Comparison of ENCODE assay signal across 38 cellular contexts in the genomic region with DNA sequence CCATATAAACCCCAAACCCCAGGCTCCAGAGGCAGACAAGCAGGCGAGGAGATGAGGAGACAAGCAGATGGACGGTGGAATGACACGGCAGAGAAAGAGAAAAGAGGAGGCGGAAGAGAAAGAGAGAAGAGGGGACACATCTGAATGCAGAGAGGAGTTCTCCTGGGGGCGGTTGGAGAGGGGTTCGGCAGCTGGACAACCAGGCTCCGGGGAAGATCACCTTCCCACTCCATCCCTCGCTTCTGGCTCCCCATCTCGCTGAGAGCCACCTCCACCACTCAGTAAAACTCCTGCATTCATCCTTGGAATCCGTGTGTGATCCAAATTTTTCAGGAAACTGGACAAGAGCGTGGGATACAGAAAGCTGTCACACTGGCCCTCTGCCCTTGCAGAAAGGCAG.
"Had no signal": no experiment of that assay in that cellular context is flagged by ENCODE, and none has a peak within 500 bp of the region (broad histone marks: within the 10 kb centered on the region; RNA-seq: fewer than 3 reads in every experiment).

No MANE protein-coding gene starts in this region.

- H3K4me1 ChIP-seq: adrenal gland, ascending aorta, body of pancreas, breast epithelium had no signal

- ATAC-seq: activated naive CD4-positive, alpha-beta T cell treated with anti-CD3 and anti-CD28 coated beads, Interleukin-2, amount 50 U/mL, for 72 hours; activated naive CD8-positive, alpha-beta T cell treated with anti-CD3 and anti-CD28 coated beads, Interleukin-2, amount 50 U/mL, for 24 hours; activated T-cell treated with anti-CD3 and anti-CD28 coated beads, Interleukin-2, amount 50 U/mL, for 4 hours; activated T-cell treated with anti-CD3 and anti-CD28 coated beads, Interleukin-2, amount 50 U/mL, for 72 hours; activated T-helper 17 cell treated with anti-CD3 and anti-CD28 coated beads, Interleukin-2, amount 50 U/mL, for 72 hours; body of pancreas had no signal

- H3K27ac ChIP-seq: adrenal gland, ascending aorta, body of pancreas, brain microvascular endothelial cell, breast epithelium, cardiac muscle cell had no signal

- H3K4me3 ChIP-seq: adrenal gland, ascending aorta, body of pancreas, breast epithelium, cardiac muscle cell had no signal

- H3K36me3 ChIP-seq: adrenal gland, ascending aorta, brain microvascular endothelial cell, breast epithelium, cardiac muscle cell had no signal

- H3K27me3 Mint-ChIP-seq: activated naive CD4-positive, alpha-beta T cell treated with anti-CD3 and anti-CD28 coated beads, Interleukin-2, amount 10 ng/mL, durations not matched to agents 7 days and 5 days; activated naive CD4-positive, alpha-beta T cell treated with anti-CD3 and anti-CD28 coated beads, Interleukin-2, amount 50 U/mL, for 24 hours; activated naive CD8-positive, alpha-beta T cell; activated naive CD8-positive, alpha-beta T cell treated with anti-CD3 and anti-CD28 coated beads for 36 hours; activated naive CD8-positive, alpha-beta T cell treated with anti-CD3 and anti-CD28 coated beads, Interleukin-2, amount 10 ng/mL, durations not matched to agents 7 days and 5 days; activated naive CD8-positive, alpha-beta T cell treated with anti-CD3 and anti-CD28 coated beads, Interleukin-2, amount 50 U/mL, for 24 hours; activated T-cell treated with anti-CD3 and anti-CD28 coated beads, Interleukin-2, amount 50 U/mL, for 24 hours; activated T-helper 17 cell treated with anti-CD3 and anti-CD28 coated beads, Interleukin-2, amount 50 U/mL, for 72 hours; brain; central memory CD8-positive, alpha-beta T cell had no signal

- H3K9me3 ChIP-seq: adrenal gland, ascending aorta, body of pancreas had no signal

- H3K4me3 Mint-ChIP-seq: activated naive CD4-positive, alpha-beta T cell treated with anti-CD3 and anti-CD28 coated beads for 36 hours; activated naive CD4-positive, alpha-beta T cell treated with anti-CD3 and anti-CD28 coated beads, Interleukin-2, amount 10 ng/mL, durations not matched to agents 7 days and 5 days; activated naive CD4-positive, alpha-beta T cell treated with anti-CD3 and anti-CD28 coated beads, Interleukin-2, amount 50 U/mL, for 24 hours; activated naive CD8-positive, alpha-beta T cell; activated naive CD8-positive, alpha-beta T cell treated with anti-CD3 and anti-CD28 coated beads for 36 hours; activated naive CD8-positive, alpha-beta T cell treated with anti-CD3 and anti-CD28 coated beads, Interleukin-2, amount 10 ng/mL, durations not matched to agents 7 days and 5 days; activated naive CD8-positive, alpha-beta T cell treated with anti-CD3 and anti-CD28 coated beads, Interleukin-2, amount 50 U/mL, for 24 hours; activated T-cell treated with anti-CD3 and anti-CD28 coated beads, Interleukin-2, amount 50 U/mL, for 24 hours; activated T-cell treated with anti-CD3 and anti-CD28 coated beads, Interleukin-2, amount 50 U/mL, for 4 hours; activated T-cell treated with anti-CD3 and anti-CD28 coated beads, Interleukin-2, amount 50 U/mL, for 72 hours; activated T-helper 1 cell treated with anti-CD3 and anti-CD28 coated beads, Interleukin-12 subunit alpha, Interleukin-12 subunit beta, Interleukin-2, Interleukin-4 antibody, amounts not matched to agents 30 ng/mL and 10 ng/mL and 1 ng/mL, durations not matched to agents 14 hours and 24 hours and 36 hours; activated T-helper 17 cell treated with anti-CD3 and anti-CD28 coated beads, Interleukin-2, amount 50 U/mL, for 72 hours; brain; central memory CD8-positive, alpha-beta T cell had no signal

- H3K27ac Mint-ChIP-seq: activated naive CD4-positive, alpha-beta T cell treated with anti-CD3 and anti-CD28 coated beads for 36 hours; activated naive CD4-positive, alpha-beta T cell treated with anti-CD3 and anti-CD28 coated beads, Interleukin-2, amount 10 ng/mL, durations not matched to agents 7 days and 5 days; activated naive CD4-positive, alpha-beta T cell treated with anti-CD3 and anti-CD28 coated beads, Interleukin-2, amount 50 U/mL, for 24 hours; activated naive CD4-positive, alpha-beta T cell treated with anti-CD3 and anti-CD28 coated beads, Interleukin-2, amount 50 U/mL, for 72 hours; activated naive CD8-positive, alpha-beta T cell; activated naive CD8-positive, alpha-beta T cell treated with anti-CD3 and anti-CD28 coated beads for 36 hours; activated naive CD8-positive, alpha-beta T cell treated with anti-CD3 and anti-CD28 coated beads, Interleukin-2, amount 10 ng/mL, durations not matched to agents 7 days and 5 days; activated naive CD8-positive, alpha-beta T cell treated with anti-CD3 and anti-CD28 coated beads, Interleukin-2, amount 50 U/mL, for 24 hours; activated T-cell treated with anti-CD3 and anti-CD28 coated beads, Interleukin-2, amount 50 U/mL, for 24 hours; activated T-cell treated with anti-CD3 and anti-CD28 coated beads, Interleukin-2, amount 50 U/mL, for 72 hours; activated T-helper 1 cell treated with anti-CD3 and anti-CD28 coated beads, Interleukin-12 subunit alpha, Interleukin-12 subunit beta, Interleukin-2, Interleukin-4 antibody, amounts not matched to agents 30 ng/mL and 10 ng/mL and 1 ng/mL, durations not matched to agents 14 hours and 24 hours and 36 hours; activated T-helper 17 cell treated with anti-CD3 and anti-CD28 coated beads, Interleukin-2, amount 50 U/mL, for 72 hours; activated T-helper 2 cell treated with anti-CD3 and anti-CD28 coated beads, Interferon-gamma antibody, Interleukin-2, Interleukin-4, amounts not matched to agents 10 μg/mL and 5 μg/mL and 100 μg/mL, durations not matched to agents 14 hours and 24 hours and 36 hours; brain had no signal

- H3K36me3 Mint-ChIP-seq: activated naive CD4-positive, alpha-beta T cell treated with anti-CD3 and anti-CD28 coated beads, Interleukin-2, amount 10 ng/mL, durations not matched to agents 7 days and 5 days; activated naive CD8-positive, alpha-beta T cell; activated naive CD8-positive, alpha-beta T cell treated with anti-CD3 and anti-CD28 coated beads for 36 hours; activated naive CD8-positive, alpha-beta T cell treated with anti-CD3 and anti-CD28 coated beads, Interleukin-2, amount 10 ng/mL, durations not matched to agents 7 days and 5 days; brain had no signal

- FAIRE-seq: astrocyte, bronchial epithelial cell had no signal

- H3K27me3 ChIP-seq: adrenal gland, ascending aorta, body of pancreas, brain microvascular endothelial cell, breast epithelium, cardiac muscle cell had no signal

- H3K4me1 Mint-ChIP-seq: activated naive CD4-positive, alpha-beta T cell treated with anti-CD3 and anti-CD28 coated beads, Interleukin-2, amount 10 ng/mL, durations not matched to agents 7 days and 5 days; activated naive CD4-positive, alpha-beta T cell treated with anti-CD3 and anti-CD28 coated beads, Interleukin-2, amount 50 U/mL, for 24 hours; activated naive CD8-positive, alpha-beta T cell treated with anti-CD3 and anti-CD28 coated beads for 36 hours; activated naive CD8-positive, alpha-beta T cell treated with anti-CD3 and anti-CD28 coated beads, Interleukin-2, amount 10 ng/mL, durations not matched to agents 7 days and 5 days; activated naive CD8-positive, alpha-beta T cell treated with anti-CD3 and anti-CD28 coated beads, Interleukin-2, amount 50 U/mL, for 24 hours; activated T-helper 17 cell treated with anti-CD3 and anti-CD28 coated beads, Interleukin-2, amount 50 U/mL, for 72 hours; brain; central memory CD8-positive, alpha-beta T cell had no signal

- DNase-seq: activated effector memory CD4-positive, alpha-beta T cell treated with anti-CD3 and anti-CD28 coated beads, Interleukin-2, amount 50 U/mL, for 16 hours; activated effector memory CD4-positive, alpha-beta T cell treated with Interleukin-2 at 50 U/mL for 16 hours; activated gamma-delta T cell; activated gamma-delta T cell treated with Interleukin-2 at 50 U/mL for 16 hours; activated naive CD4-positive, alpha-beta T cell; activated naive CD4-positive, alpha-beta T cell treated with anti-CD3 and anti-CD28 coated beads for 36 hours; activated naive CD4-positive, alpha-beta T cell treated with anti-CD3 and anti-CD28 coated beads, Interleukin-2, amount 10 ng/mL, durations not matched to agents 7 days and 5 days; activated naive CD4-positive, alpha-beta T cell treated with anti-CD3 and anti-CD28 coated beads, Interleukin-2, amount 50 U/mL, for 16 hours; activated naive CD4-positive, alpha-beta T cell treated with Interleukin-2 at 50 U/mL for 16 hours; activated naive CD8-positive, alpha-beta T cell treated with anti-CD3 and anti-CD28 coated beads for 36 hours; activated naive CD8-positive, alpha-beta T cell treated with anti-CD3 and anti-CD28 coated beads, Interleukin-2, amount 10 ng/mL, durations not matched to agents 7 days and 5 days; activated naive CD8-positive, alpha-beta T cell treated with anti-CD3 and anti-CD28 coated beads, Interleukin-2, amount 50 U/mL, for 24 hours; activated T-cell treated with anti-CD3 and anti-CD28 coated beads, Interleukin-2, amount 50 U/mL, for 24 hours; activated T-cell treated with anti-CD3 and anti-CD28 coated beads, Interleukin-2, amount 50 U/mL, for 4 hours; activated T-cell treated with anti-CD3 and anti-CD28 coated beads, Interleukin-2, amount 50 U/mL, for 48 hours; activated T-cell treated with anti-CD3 and anti-CD28 coated beads, Interleukin-2, amount 50 U/mL, for 72 hours; adrenal gland; amniotic stem cell; amygdala; aorta; body of pancreas; brain microvascular endothelial cell; caudate nucleus; central memory CD4-positive, alpha-beta T cell; cerebellar nuclear complex had no signal
